20 cellular contexts compared by ENCODE assay signal in the genomic region with DNA sequence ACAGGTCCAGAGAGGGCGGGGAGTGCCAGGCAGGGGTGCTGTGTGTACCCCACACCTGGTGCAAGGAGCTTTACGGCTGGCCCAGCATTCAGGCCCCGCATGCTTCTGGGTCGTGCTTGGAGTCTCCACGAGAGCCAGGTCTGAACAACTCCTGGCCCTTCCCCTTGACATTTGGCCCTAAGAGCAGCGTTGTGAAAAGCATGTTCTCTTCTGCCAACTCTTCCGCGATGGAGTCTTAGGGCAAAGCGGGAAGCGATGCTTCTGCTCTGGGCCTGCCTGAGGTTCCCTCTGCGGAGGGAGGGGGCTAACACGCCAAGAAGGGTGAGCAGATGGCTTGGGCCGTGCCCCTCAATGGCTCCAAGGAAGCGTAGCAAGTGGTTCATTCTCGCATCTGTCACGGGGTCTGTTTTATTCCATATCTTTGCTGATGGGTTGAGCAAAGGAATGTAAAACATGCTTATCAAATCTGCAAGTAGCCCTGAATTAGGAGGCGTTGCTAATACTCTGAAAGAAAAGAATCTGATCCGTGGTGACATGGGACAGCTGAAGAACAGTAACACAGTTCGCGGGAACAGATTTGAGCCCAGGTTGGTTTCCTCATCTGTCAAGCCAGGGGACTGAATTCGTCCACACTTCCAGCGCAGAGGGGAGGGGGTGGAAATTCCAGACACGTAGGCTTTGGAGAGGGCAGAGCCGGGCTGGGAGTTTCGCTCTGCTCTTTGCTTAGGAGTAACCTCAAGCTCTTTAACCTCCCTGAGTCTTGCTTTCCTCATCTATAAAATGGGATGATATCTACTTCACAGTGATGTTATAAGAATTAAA. TPM values are rescaled to one million over a fixed set of nuclear protein-coding genes. Genes with fewer than 3 reads are reported as not detected.
A peak's percentile ranks its signal among the peaks of the same experiment; 100 is the strongest.
DNase-seq lines count a peak whose midpoint lies in the region; ATAC-seq, FAIRE-seq and TF ChIP-seq lines count a peak whose summit lies in the region.
"Had no signal": no experiment of that assay in that cellular context is flagged by ENCODE, and none has a peak within 500 bp of the region (broad histone marks: within the 10 kb centered on the region; RNA-seq: fewer than 3 reads in every experiment).

No MANE protein-coding gene starts in this region.

- H3K36me3 ChIP-seq in prostate gland = no peaks in the 10 kb centered on the region

- no peaks in the 10 kb centered on the region for H3K9me3 Mint-ChIP-seq in CD4-positive, alpha-beta T cell
- no peaks in the 10 kb centered on the region for H3K9me3 Mint-ChIP-seq in nephron
- H3K9me3 Mint-ChIP-seq: activated naive CD4-positive, alpha-beta T cell treated with anti-CD3 and anti-CD28 coated beads, Interleukin-2, amount 50 U/mL, for 72 hours; central memory CD8-positive, alpha-beta T cell; H9; stimulated activated memory B cell treated with anti-CD40 and anti-IgM and Interleukin-4, amounts not matched to agents 10 μg/mL and 1 μg/mL and 100 μg/mL, for 72 hours had no signal

- TF ChIP-seq CTCF in CD4-positive, alpha-beta T cell (IDR thresholded peaks at IDR 0.05) = no peak
- TF ChIP-seq CTCF in dorsolateral prefrontal cortex (IDR thresholded peaks at IDR 0.05 in 54 of 56, conservative IDR thresholded peaks at IDR 0.05 in 2 of 56; ENCODE audit: low read depth in 1 of 56, partially characterized antibody in 56 of 56) (no peak), nephron (IDR thresholded peaks at IDR 0.05; ENCODE audit: unreplicated experiment in 3 of 3) (no peak), prostate gland (IDR thresholded peaks at IDR 0.05) (no peak)

- no peaks in the 10 kb centered on the region for H3K9me3 ChIP-seq in CD4-positive, alpha-beta T cell (ENCODE audit: control insufficient read depth, low read length)
- H3K9me3 ChIP-seq in prostate gland = no peaks in the 10 kb centered on the region
- H3K9me3 ChIP-seq: Peyer's patch had no signal

- intact Hi-C loops in CD4-positive, alpha-beta T cell (cut with DNase I, micrococcal nuclease) = no loop called here
- intact Hi-C loops in dorsolateral prefrontal cortex (cut with DNase I) (no loop called here), prostate gland (cut with DNase I) (no loop called here)

- H3K27ac Mint-ChIP-seq in CD4-positive, alpha-beta T cell = peak overlapping the region; percentile 88
- peak overlapping the region; percentile 4 to 63 (median 54) for H3K27ac Mint-ChIP-seq in nephron
- H3K27ac Mint-ChIP-seq: activated naive CD4-positive, alpha-beta T cell treated with anti-CD3 and anti-CD28 coated beads, Interleukin-2, amount 50 U/mL, for 72 hours had no signal

- 66% methylated on average over 25 of the region's 25 CpGs for WGBS in prostate gland

- H3K4me1 Mint-ChIP-seq in CD4-positive, alpha-beta T cell (ENCODE audit: low read depth) = peaks cover 63% of the 10 kb centered on the region
- peaks cover 66% of the 10 kb centered on the region for H3K4me1 Mint-ChIP-seq in nephron

- no peak for ATAC-seq in CD4-positive, alpha-beta T cell (ENCODE audit: poor library complexity)
- no peak for ATAC-seq in GM18907 (IDR thresholded peaks at IDR 0.05; ENCODE audit: unreplicated experiment)
- ATAC-seq: activated CD4-positive, CD25-positive, alpha-beta regulatory T cell treated with anti-CD3 and anti-CD28 coated beads, Interleukin-2, amount 50 U/mL, for 24 hours; activated naive CD4-positive, alpha-beta T cell treated with anti-CD3 and anti-CD28 coated beads, Interleukin-2, amount 50 U/mL, for 72 hours; K562 had no signal

- H3K4me3 Mint-ChIP-seq in CD4-positive, alpha-beta T cell = no peak overlapping the region
- no peak overlapping the region for H3K4me3 Mint-ChIP-seq in nephron
- H3K4me3 Mint-ChIP-seq: central memory CD8-positive, alpha-beta T cell had no signal

- H3K36me3 Mint-ChIP-seq in CD4-positive, alpha-beta T cell (ENCODE audit: low read depth) = peaks cover 95% of the 10 kb centered on the region
- peaks cover 20% of the 10 kb centered on the region for H3K36me3 Mint-ChIP-seq in nephron (ENCODE audit: low read depth)

- DNase-seq in CD4-positive, alpha-beta T cell = no peak
- DNase-seq in MV-4-11 (lab: John Stamatoyannopoulos, UW) (peak; percentile 43), dorsolateral prefrontal cortex (no peak), prostate gland (ENCODE audit: low spot score) (no peak), dermis blood vessel endothelial cell (no peak), frontal cortex (ENCODE audit: low spot score in 2 of 2) (no peak)
- DNase-seq: activated CD8-positive, alpha-beta memory T cell treated with anti-CD3 and anti-CD28 coated beads, Interleukin-2, amount 50 U/mL, for 48 hours; DMS79; H9; NCI-H1417 treated with DMSO at 0.1 percent for 48 hours; Peyer's patch; SW 1271 had no signal

- H3K4me1 ChIP-seq in prostate gland (replicated peaks) = no peaks in the 10 kb centered on the region

- H3K4me3 ChIP-seq in dorsolateral prefrontal cortex (no peak overlapping the region), prostate gland (no peak overlapping the region)
- H3K4me3 ChIP-seq: K562, lung, Peyer's patch had no signal

- POLR2A ChIA-PET in CD4-positive, alpha-beta T cell (lab: Charles Lee) = interaction anchor here (0.7 to 3.6 kb wide), 3 partner anchors 11 to 26 kb away, joined by 3 to 14 read pairs (median 9); no protein-coding TSS in a partner anchor

- no peak for FAIRE-seq in frontal cortex (lab: Jason Lieb, UNC)
- FAIRE-seq: K562 had no signal

- H3K27ac ChIP-seq in CD4-positive, alpha-beta T cell (ENCODE audit: low read depth, low read length) = no peak overlapping the region
- H3K27ac ChIP-seq in dorsolateral prefrontal cortex (peak overlapping the region in 54 of 59 donors; percentile 4 to 90 (median 66)), prostate gland (no peak overlapping the region)
- H3K27ac ChIP-seq: Peyer's patch had no signal

- no peaks in the 10 kb centered on the region for H3K27me3 ChIP-seq in CD4-positive, alpha-beta T cell (ENCODE audit: control insufficient read depth, insufficient read depth, low read length)
- H3K27me3 ChIP-seq in dorsolateral prefrontal cortex (no peaks in the 10 kb centered on the region), prostate gland (replicated peaks; ENCODE audit: insufficient read depth) (no peaks in the 10 kb centered on the region)
- H3K27me3 ChIP-seq: Peyer's patch had no signal

- H3K27me3 Mint-ChIP-seq in CD4-positive, alpha-beta T cell = no peaks in the 10 kb centered on the region
- H3K27me3 Mint-ChIP-seq in nephron (ENCODE audit: low read depth) = no peaks in the 10 kb centered on the region
- H3K27me3 Mint-ChIP-seq: central memory CD8-positive, alpha-beta T cell; stimulated activated memory B cell treated with anti-CD40 and anti-IgM and Interleukin-4, amounts not matched to agents 10 μg/mL and 1 μg/mL and 100 μg/mL, for 72 hours had no signal

- TF ChIP-seq POLR2A in prostate gland (IDR thresholded peaks at IDR 0.05) = no peak

- CTCF ChIA-PET in CD4-positive, alpha-beta T cell (lab: Charles Lee) = interaction anchor here (1.1 to 1.2 kb wide), 2 partner anchors 11 to 26 kb away, joined by 3 to 4 read pairs; no protein-coding TSS in a partner anchor

RNA-seq across cellular contexts. Expression of gene DNMT3A, which starts 38.0 kb away (rescaled TPM):
- total RNA-seq in CD4-positive, alpha-beta T cell = 10 to 100 TPM; 57.1 to 62.1 TPM
- total RNA-seq in dorsolateral prefrontal cortex (10 to 100 TPM; 37.2 to 80.0 (median 54.1) TPM), prostate gland (10 to 100 TPM in 1 of 2 donors, 1 to 10 TPM in 1; 8.7 to 28.2 TPM), dermis blood vessel endothelial cell (31.0 and 32.1 TPM in 2 replicates), frontal cortex (71.3 TPM)

Comparison
In these comparisons a context has a peak if more than half of its experiments do, and no peak if none do; other contexts are left out.
1. H3K27ac ChIP-seq: peak in dorsolateral prefrontal cortex (54 of 59); none in CD4-positive, alpha-beta T cell (single experiment) and prostate gland (0 of 2).